In genomic region chr3:181317521-181317920, GRCh38 we compare ENCODE assay signal across 14 cellular contexts.
"Had no signal": no experiment of that assay in that cellular context is flagged by ENCODE, and none has a peak within 500 bp of the region (broad histone marks: within the 10 kb centered on the region; RNA-seq: fewer than 3 reads in every experiment).

No MANE protein-coding gene starts in this region.

- H3K27ac ChIP-seq: gastroesophageal sphincter, lower lobe of right lung, psoas muscle, right lobe of liver, stomach, testis, upper lobe of left lung had no signal

- H3K4me2 ChIP-seq: smooth muscle cell had no signal

- H3K9me3 ChIP-seq: lower lobe of right lung, psoas muscle, right lobe of liver, testis had no signal

- DNase-seq: activated CD4-positive, alpha-beta T cell treated with anti-CD3 and anti-CD28 coated beads for 1 hour; activated CD4-positive, alpha-beta T cell treated with anti-CD3 and anti-CD28 coated beads, Interleukin-2, amount 50 U/mL, for 48 hours; activated T-cell treated with anti-CD3 and anti-CD28 coated beads, Interleukin-2, amount 50 U/mL, for 1 hour; erythroblast; left colon; lower lobe of right lung; psoas muscle; right lobe of liver; stomach; testis; upper lobe of left lung had no signal

- H3K4me3 ChIP-seq: gastroesophageal sphincter, lower lobe of right lung, psoas muscle, right lobe of liver, smooth muscle cell, stomach, testis, upper lobe of left lung had no signal

- ATAC-seq: gastroesophageal sphincter, left colon, lower lobe of right lung, psoas muscle, right lobe of liver had no signal

- FAIRE-seq: islet of Langerhans had no signal

- H3K27me3 ChIP-seq: gastroesophageal sphincter, right lobe of liver, stomach, testis, upper lobe of left lung had no signal

- H3K4me1 ChIP-seq: gastroesophageal sphincter, lower lobe of right lung, psoas muscle, right lobe of liver, testis, upper lobe of left lung had no signal

- H3K36me3 ChIP-seq: gastroesophageal sphincter, lower lobe of right lung, right lobe of liver, stomach, upper lobe of left lung had no signal
